Comparison of ENCODE assay signal across 21 cellular contexts in the genomic region with DNA sequence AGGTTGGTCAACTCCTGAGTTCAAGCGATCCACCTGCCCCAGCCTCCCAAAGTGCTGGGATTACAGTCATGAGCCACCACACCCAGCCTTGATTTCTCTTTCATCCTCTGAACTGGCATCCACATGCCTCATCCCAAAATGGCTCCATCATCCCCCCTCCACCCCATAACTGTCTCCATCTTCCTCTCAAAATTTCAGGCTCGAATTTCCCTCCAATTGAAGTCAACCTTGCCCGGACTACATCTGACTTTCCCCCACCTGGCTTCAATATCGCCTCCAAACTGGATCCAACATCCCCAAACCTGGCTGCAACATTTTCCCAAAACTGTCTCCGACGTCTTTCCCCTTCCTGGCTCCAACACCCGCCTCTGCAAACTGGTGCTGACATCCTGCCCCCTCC. TPM values are rescaled to one million over a fixed set of nuclear protein-coding genes. Genes with fewer than 3 reads are reported as not detected.
DNase-seq lines count a peak whose midpoint lies in the region; ATAC-seq and TF ChIP-seq lines count a peak whose summit lies in the region.
"Had no signal": no experiment of that assay in that cellular context is flagged by ENCODE, and none has a peak within 500 bp of the region (broad histone marks: within the 10 kb centered on the region; RNA-seq: fewer than 3 reads in every experiment).

No MANE protein-coding gene starts in this region.

- no peak for TF ChIP-seq POLR2A in spleen (IDR thresholded peaks at IDR 0.05)

- peak overlapping the region in 2 of 3 donors; percentile 17 to 43 for H3K27ac Mint-ChIP-seq in CD4-positive, CD25-positive, alpha-beta regulatory T cell
- H3K27ac Mint-ChIP-seq in activated T-helper 17 cell treated with anti-CD3 and anti-CD28 coated beads, Interleukin-2, amount 50 U/mL, for 72 hours: peak overlapping the region; percentile 7
- H3K27ac Mint-ChIP-seq in nephron: peak overlapping the region; percentile 9 to 30 (median 10)
- H3K27ac Mint-ChIP-seq: GM23338 had no signal

- H3K36me3 ChIP-seq in CD4-positive, CD25-positive, alpha-beta regulatory T cell (ENCODE audit: control insufficient read depth, insufficient read depth, low read length): no peaks in the 10 kb centered on the region
- H3K36me3 ChIP-seq in spleen: no peaks in the 10 kb centered on the region
- H3K36me3 ChIP-seq in SJCRH30: no peaks in the 10 kb centered on the region

- no peak overlapping the region for H3K4me3 Mint-ChIP-seq in CD4-positive, CD25-positive, alpha-beta regulatory T cell
- no peak overlapping the region for H3K4me3 Mint-ChIP-seq in activated T-helper 17 cell treated with anti-CD3 and anti-CD28 coated beads, Interleukin-2, amount 50 U/mL, for 72 hours
- H3K4me3 Mint-ChIP-seq in nephron: peak overlapping the region in 1 of 3 experiments; percentile 67
- H3K4me3 Mint-ChIP-seq: GM23338 had no signal

- TF ChIP-seq CTCF in nephron (IDR thresholded peaks at IDR 0.05; ENCODE audit: unreplicated experiment in 3 of 3): no peak
- no peak for TF ChIP-seq CTCF in spleen (IDR thresholded peaks at IDR 0.05 in 8 of 11, conservative IDR thresholded peaks at IDR 0.05 in 3 of 11)

- no peaks in the 10 kb centered on the region for H3K9me3 ChIP-seq in CD4-positive, CD25-positive, alpha-beta regulatory T cell (ENCODE audit: control insufficient read depth in 2 of 2, low read length in 2 of 2)
- no peaks in the 10 kb centered on the region for H3K9me3 ChIP-seq in spleen
- H3K9me3 ChIP-seq in SJCRH30 (replicated peaks): no peaks in the 10 kb centered on the region

- peaks cover 31% of the 10 kb centered on the region for H3K27me3 Mint-ChIP-seq in CD4-positive, CD25-positive, alpha-beta regulatory T cell
- peaks cover 15% of the 10 kb centered on the region for H3K27me3 Mint-ChIP-seq in activated T-helper 17 cell treated with anti-CD3 and anti-CD28 coated beads, Interleukin-2, amount 50 U/mL, for 72 hours
- H3K27me3 Mint-ChIP-seq in nephron (ENCODE audit: low read depth): peaks cover 17% of the 10 kb centered on the region

- H3K9me3 Mint-ChIP-seq in CD4-positive, CD25-positive, alpha-beta regulatory T cell: no peaks in the 10 kb centered on the region
- H3K9me3 Mint-ChIP-seq in activated T-helper 17 cell treated with anti-CD3 and anti-CD28 coated beads, Interleukin-2, amount 50 U/mL, for 72 hours: no peaks in the 10 kb centered on the region
- H3K9me3 Mint-ChIP-seq in nephron: no peaks in the 10 kb centered on the region
- H3K9me3 Mint-ChIP-seq: GM23338 had no signal

- peaks cover 2% of the 10 kb centered on the region for H3K27me3 ChIP-seq in CD4-positive, CD25-positive, alpha-beta regulatory T cell (ENCODE audit: control insufficient read depth, insufficient read depth, low read length)
- H3K27me3 ChIP-seq in spleen (replicated peaks in 1 of 7) (peaks cover 0 to 5% (median 0%) of the 10 kb centered on the region in 7 donors), SJCRH30 (peaks cover 11% of the 10 kb centered on the region; the same call in 1 of the 2 replicates)

- H3K4me1 Mint-ChIP-seq in CD4-positive, CD25-positive, alpha-beta regulatory T cell: peaks cover 0 to 6% (median 0%) of the 10 kb centered on the region in 4 donors
- no peaks in the 10 kb centered on the region for H3K4me1 Mint-ChIP-seq in activated T-helper 17 cell treated with anti-CD3 and anti-CD28 coated beads, Interleukin-2, amount 50 U/mL, for 72 hours
- H3K4me1 Mint-ChIP-seq in nephron: peaks cover 18% of the 10 kb centered on the region

- intact Hi-C loops in spleen (cut with DNase I; ENCODE audit: low total_unique reads): no loop called here

- H3K4me1 ChIP-seq in CD4-positive, CD25-positive, alpha-beta regulatory T cell (ENCODE audit: control insufficient read depth, insufficient read depth, low read length, poor library complexity, severe bottlenecking): peaks cover 6% of the 10 kb centered on the region
- H3K4me1 ChIP-seq in spleen: peaks cover 11 to 71% (median 36%) of the 10 kb centered on the region in 6 donors
- no peaks in the 10 kb centered on the region for H3K4me1 ChIP-seq in SJCRH30

- 42 to 52% (median 46%) methylated on average over 7 of the region's 7 CpGs for WGBS in spleen, 5 donors

- no peak overlapping the region for H3K4me3 ChIP-seq in CD4-positive, CD25-positive, alpha-beta regulatory T cell (ENCODE audit: low read depth, low read length)
- peak overlapping the region in 7 of 8 donors; percentile 21 to 55 (median 29) for H3K4me3 ChIP-seq in spleen
- no peak overlapping the region for H3K4me3 ChIP-seq in SJCRH30
- H3K4me3 ChIP-seq: GM23338 had no signal

- no peaks in the 10 kb centered on the region for H3K36me3 Mint-ChIP-seq in CD4-positive, CD25-positive, alpha-beta regulatory T cell
- H3K36me3 Mint-ChIP-seq in activated T-helper 17 cell treated with anti-CD3 and anti-CD28 coated beads, Interleukin-2, amount 50 U/mL, for 72 hours (ENCODE audit: low read depth): no peaks in the 10 kb centered on the region
- no peaks in the 10 kb centered on the region for H3K36me3 Mint-ChIP-seq in nephron (ENCODE audit: low read depth)

- H3K27ac ChIP-seq in CD4-positive, CD25-positive, alpha-beta regulatory T cell (ENCODE audit: insufficient read depth, low read length, poor library complexity, severe bottlenecking): no peak overlapping the region
- H3K27ac ChIP-seq in spleen (peak overlapping the region in 5 of 8 donors; percentile 17 to 75 (median 72)), SJCRH30 (no peak overlapping the region)
- H3K27ac ChIP-seq: C4-2B had no signal

- no peak for ATAC-seq in CD4-positive, CD25-positive, alpha-beta regulatory T cell (ENCODE audit: low read depth in 2 of 2)
- ATAC-seq in activated T-helper 17 cell treated with anti-CD3 and anti-CD28 coated beads, Interleukin-2, amount 50 U/mL, for 72 hours (replicated peaks): no peak
- no peak for ATAC-seq in HG02852 (IDR thresholded peaks at IDR 0.05; ENCODE audit: unreplicated experiment)
- ATAC-seq: GM23338, HCT116, Right ventricle myocardium inferior had no signal

- no peak for DNase-seq in CD4-positive, CD25-positive, alpha-beta regulatory T cell
- no peak for DNase-seq in spleen
- DNase-seq in NCI-H1105 treated with DMSO at 0.1 percent for 48 hours (lab: John Stamatoyannopoulos, UW): no peak
- DNase-seq in SJCRH30: no peak
- DNase-seq: DMS 273 treated with DMSO at 0.1 percent for 48 hours, DND-41, MV-4-11, NCI-H1417, NCI-H187, NCI-H2107, NCI-H510A, NCI-H774 had no signal

RNA-seq across cellular contexts. Expression of gene EXOC3L2, which starts 1.1 kb away (rescaled TPM):
- not detected for total RNA-seq in CD4-positive, CD25-positive, alpha-beta regulatory T cell
- polyA plus RNA-seq in CD4-positive, CD25-positive, alpha-beta regulatory T cell: not detected
- not detected for total RNA-seq in activated T-helper 17 cell treated with anti-CD3 and anti-CD28 coated beads, Interleukin-2, amount 50 U/mL, for 72 hours
- total RNA-seq in spleen: 10 to 100 TPM in 6 of 7 donors, 1 to 10 TPM in 1; 8.7 to 22.7 (median 16.4) TPM
- 1 to 10 TPM; 1.9 to 9.0 (median 2.5) TPM for polyA plus RNA-seq in spleen
- total RNA-seq in SJCRH30 (2014; rRNA removed; shearing (Covaris generic)): 0.13 TPM in 1 of 2 replicates, not detected in the other
- total RNA-seq: A673, OCI-LY7 had no signal

RNA-seq across cellular contexts. Expression of gene MARK4, which starts 6.9 kb away (rescaled TPM):
- 61.0 TPM for total RNA-seq in CD4-positive, CD25-positive, alpha-beta regulatory T cell
- 1 to 10 TPM in 2 of 4 donors, under 1 TPM in 2; 0.38 to 1.6 (median 0.85) TPM for polyA plus RNA-seq in CD4-positive, CD25-positive, alpha-beta regulatory T cell
- total RNA-seq in activated T-helper 17 cell treated with anti-CD3 and anti-CD28 coated beads, Interleukin-2, amount 50 U/mL, for 72 hours: 10 to 100 TPM; 21.8 to 26.6 TPM
- 10 to 100 TPM; 17.9 to 45.8 (median 31.3) TPM for total RNA-seq in spleen
- 10 to 100 TPM in 1 of 3 donors, 1 to 10 TPM in 2; 6.5 to 12.7 (median 6.9) TPM for polyA plus RNA-seq in spleen
- 16.5 and 16.8 TPM in 2 replicates for total RNA-seq in SJCRH30 (2014; rRNA removed; shearing (Covaris generic))

Comparison
In these comparisons a context has a peak if more than half of its experiments do, and no peak if none do; other contexts are left out.
1. H3K27ac ChIP-seq: peak in spleen (5 of 8); none in CD4-positive, CD25-positive, alpha-beta regulatory T cell (single experiment) and SJCRH30 (single experiment).
2. H3K4me3 ChIP-seq: peak in spleen (7 of 8); none in CD4-positive, CD25-positive, alpha-beta regulatory T cell (single experiment) and SJCRH30 (single experiment).
3. Peak in every context shown above with its lines, with median percentiles within 50 percentile points of each other: H3K27ac Mint-ChIP-seq.